In the genomic region with DNA sequence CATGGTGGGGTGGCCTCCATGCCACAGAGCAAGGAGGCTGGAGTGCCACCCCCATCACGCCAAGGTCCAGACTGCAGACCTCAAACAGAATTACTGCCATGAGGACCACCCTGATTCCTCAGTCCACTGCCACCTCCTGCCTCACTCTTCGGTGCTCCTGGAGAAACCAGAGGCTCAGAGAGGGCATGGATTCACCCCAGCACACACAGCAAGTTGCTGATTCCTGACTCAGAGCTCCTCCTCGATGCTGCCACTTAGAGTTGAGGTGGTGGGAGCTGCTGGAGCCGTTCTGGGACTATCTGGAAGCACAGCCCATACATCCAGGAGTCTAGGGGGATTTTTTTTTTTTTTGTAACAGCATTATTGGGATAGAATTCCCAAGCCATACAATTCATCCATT, we compare ENCODE assay signal across 16 cellular contexts. TPM values are rescaled to one million over a fixed set of nuclear protein-coding genes. Genes with fewer than 3 reads are reported as not detected.
DNase-seq lines count a peak whose midpoint lies in the region; ATAC-seq and TF ChIP-seq lines count a peak whose summit lies in the region.
"Had no signal": no experiment of that assay in that cellular context is flagged by ENCODE, and none has a peak within 500 bp of the region (broad histone marks: within the 10 kb centered on the region; RNA-seq: fewer than 3 reads in every experiment).

No MANE protein-coding gene starts in this region.

- no peaks in the 10 kb centered on the region for H3K9me3 ChIP-seq in BLaER1 treated with 17β-estradiol and CSF1 and Interleukin-3, amounts not matched to agents 10 nM and 100 nM (replicated peaks in 1 of 11)
- no peaks in the 10 kb centered on the region for H3K9me3 ChIP-seq in Panc1 (ENCODE audit: control insufficient read depth, insufficient read depth, low read depth, low read length)
- H3K9me3 ChIP-seq in psoas muscle: no peaks in the 10 kb centered on the region
- no peaks in the 10 kb centered on the region for H3K9me3 ChIP-seq in body of pancreas
- no peaks in the 10 kb centered on the region for H3K9me3 ChIP-seq in ovary
- H3K9me3 ChIP-seq: BE2C had no signal

- no peak overlapping the region for H3K4me3 ChIP-seq in BLaER1 treated with 17β-estradiol and CSF1 and Interleukin-3, amounts not matched to agents 10 nM and 100 nM
- H3K4me3 ChIP-seq in KMS-11 (IDR thresholded peaks at IDR 0.05; ENCODE audit: insufficient read depth, low read depth, low read length): no peak overlapping the region
- H3K4me3 ChIP-seq in Panc1 (ENCODE audit: low read depth in 2 of 2, low read length in 2 of 2): peak overlapping the region in 1 of 2 experiments; percentile 19; a peak in 2 of 4 replicates
- H3K4me3 ChIP-seq in psoas muscle: peak overlapping the region; percentile 46
- H3K4me3 ChIP-seq in body of pancreas: no peak overlapping the region
- no peak overlapping the region for H3K4me3 ChIP-seq in ovary

- POLR2A ChIA-PET in Panc1 (lab: Charles Lee): no interaction called here

- no TSS peak for BruUV-seq in Panc1 (replicated peaks; lab: Mats Ljungman, UMichigan)

- intact Hi-C loops in Panc1 (cut with micrococcal nuclease; ENCODE audit: unreplicated experiment) (no loop called here), psoas muscle (cut with DNase I) (no loop called here), body of pancreas (cut with DNase I) (no loop called here), ovary (cut with DNase I) (loop anchor here in 1 of 4 donors (10.0 kb wide), 1 partner anchor 86 kb away; no protein-coding TSS in a partner anchor)

- H3K27me3 ChIP-seq in BLaER1 treated with 17β-estradiol and CSF1 and Interleukin-3, amounts not matched to agents 10 nM and 100 nM: no peaks in the 10 kb centered on the region
- H3K27me3 ChIP-seq in KMS-11 (ENCODE audit: insufficient read depth, low read depth) (no peaks in the 10 kb centered on the region; the same call in 1 of the 2 replicates), Panc1 (ENCODE audit: control insufficient read depth, insufficient read depth, low read length) (no peaks in the 10 kb centered on the region), psoas muscle (ENCODE audit: insufficient read depth in 3 of 3, low read length in 2 of 3) (no peaks in the 10 kb centered on the region), body of pancreas (no peaks in the 10 kb centered on the region), ovary (no peaks in the 10 kb centered on the region)
- H3K27me3 ChIP-seq: BE2C had no signal

- H3K36me3 ChIP-seq in BLaER1 treated with 17β-estradiol and CSF1 and Interleukin-3, amounts not matched to agents 10 nM and 100 nM: no peaks in the 10 kb centered on the region
- H3K36me3 ChIP-seq in KMS-11 (ENCODE audit: insufficient read depth) (no peaks in the 10 kb centered on the region), Panc1 (ENCODE audit: control insufficient read depth, insufficient read depth, low read length) (no peaks in the 10 kb centered on the region), psoas muscle (ENCODE audit: insufficient read depth in 1 of 2, low read depth in 1 of 2) (no peaks in the 10 kb centered on the region), body of pancreas (replicated peaks in 1 of 2; ENCODE audit: insufficient read depth in 1 of 2, low read depth in 2 of 2) (no peaks in the 10 kb centered on the region), ovary (no peaks in the 10 kb centered on the region)
- H3K36me3 ChIP-seq: BE2C had no signal

- 57 to 70% (median 58%) methylated on average over 4 of the region's 4 CpGs for WGBS in psoas muscle, 3 donors
- 49 to 56% methylated on average over 3 to 4 of the region's 4 CpGs for WGBS in body of pancreas, 2 donors
- WGBS in ovary, 3 donors: 52 to 64% (median 56%) methylated on average over 4 of the region's 4 CpGs

- peak overlapping the region in 7 of 11 experiments; percentile 1 to 53 (median 29); a peak in 9 of 22 replicates for H3K4me2 ChIP-seq in BLaER1 treated with 17β-estradiol and CSF1 and Interleukin-3, amounts not matched to agents 10 nM and 100 nM
- peak overlapping the region; percentile 28; the same call in 1 of the 2 replicates for H3K4me2 ChIP-seq in KMS-11

- ATAC-seq in Panc1 (0 out of 2 replicates have a peak, but pooled peaks have one; percentile 14), psoas muscle (peak in 2 of 4 donors; percentile 19 to 24), body of pancreas (no peak), esophagus mucosa (no peak)
- ATAC-seq: T-cell had no signal

- H3K9ac ChIP-seq in BLaER1 treated with 17β-estradiol and CSF1 and Interleukin-3, amounts not matched to agents 10 nM and 100 nM: peak overlapping the region in 2 of 11 experiments; percentile 22 to 24; a peak in 1 of 22 replicates
- no peak overlapping the region; the same call in 1 of the 2 replicates for H3K9ac ChIP-seq in KMS-11

- no peak for TF ChIP-seq EP300 in ovary (IDR thresholded peaks at IDR 0.05)

- in situ Hi-C loops in Panc1 (cut with HindIII; ENCODE audit: low pct_unique_long_range_greater_than_20kb, low sequenced_read_pairs): no loop called here

- H3K79me2 ChIP-seq in KMS-11 (ENCODE audit: insufficient read depth, low read depth): no peaks in the 10 kb centered on the region

- no peak for TF ChIP-seq CTCF in KMS-11 (conservative IDR thresholded peaks at IDR 0.05; ENCODE audit: low read depth, low read length)
- TF ChIP-seq CTCF in Panc1 (IDR thresholded peaks at IDR 0.05): no peak
- TF ChIP-seq CTCF in psoas muscle (IDR thresholded peaks at IDR 0.05): no peak
- TF ChIP-seq CTCF in body of pancreas (IDR thresholded peaks at IDR 0.05): no peak
- TF ChIP-seq CTCF in ovary (IDR thresholded peaks at IDR 0.05): no peak

- H3K4me1 ChIP-seq in BLaER1 treated with 17β-estradiol and CSF1 and Interleukin-3, amounts not matched to agents 10 nM and 100 nM: peaks cover 0 to 16% (median 4%) of the 10 kb centered on the region in 10 experiments; a peak in 8 of 20 replicates
- H3K4me1 ChIP-seq in KMS-11 (ENCODE audit: low read depth, poor library complexity, severe bottlenecking) (peaks cover 10% of the 10 kb centered on the region), Panc1 (ENCODE audit: control insufficient read depth, insufficient read depth, low read length) (peaks cover 7% of the 10 kb centered on the region; the same call in 1 of the 2 replicates), psoas muscle (peaks cover 14% of the 10 kb centered on the region), body of pancreas (no peaks in the 10 kb centered on the region), ovary (ENCODE audit: insufficient read depth) (no peaks in the 10 kb centered on the region)
- H3K4me1 ChIP-seq: BE2C had no signal

- peak overlapping the region; percentile 56; the same call in 1 of the 2 replicates for H2AFZ ChIP-seq in KMS-11 (ENCODE audit: low read depth)

- DNase-seq in Panc1 (ENCODE audit: low read depth, low spot score) (no peak), psoas muscle (no peak), body of pancreas (no peak), ovary (no peak), HUDEP-2 (lab: John Stamatoyannopoulos, UW; ENCODE audit: unreplicated experiment in 76 of 76) (no peak)
- DNase-seq: BE2C, KBM-7, NCI-H1930, NCI-H2171 treated with DMSO at 0.1 percent for 48 hours, NCI-H510A, T-cell had no signal

- no peaks in the 10 kb centered on the region for H4K20me1 ChIP-seq in BLaER1 treated with 17β-estradiol and CSF1 and Interleukin-3, amounts not matched to agents 10 nM and 100 nM
- H4K20me1 ChIP-seq in KMS-11 (ENCODE audit: insufficient read depth): no peaks in the 10 kb centered on the region

- CTCF ChIA-PET in Panc1 (lab: Charles Lee): no interaction called here

- TF ChIP-seq POLR2A in body of pancreas (IDR thresholded peaks at IDR 0.05): no peak
- no peak for TF ChIP-seq POLR2A in ovary (IDR thresholded peaks at IDR 0.05)

- no peak overlapping the region for H3K27ac ChIP-seq in BLaER1 treated with 17β-estradiol and CSF1 and Interleukin-3, amounts not matched to agents 10 nM and 100 nM
- no peak overlapping the region for H3K27ac ChIP-seq in KMS-11
- H3K27ac ChIP-seq in Panc1 (ENCODE audit: low read length): no peak overlapping the region
- peak overlapping the region; percentile 0 for H3K27ac ChIP-seq in psoas muscle
- H3K27ac ChIP-seq in body of pancreas: no peak overlapping the region
- no peak overlapping the region for H3K27ac ChIP-seq in ovary

RNA-seq across cellular contexts. Expression of a gene that starts 22.0 kb away (rescaled TPM):
- not detected for total RNA-seq in Panc1 (2021; ENCODE audit: unreplicated experiment)
- not detected for polyA plus RNA-seq in Panc1 (2012; ENCODE audit: insufficient read length)
- not detected for total RNA-seq in psoas muscle
- polyA plus RNA-seq in psoas muscle: 1 to 10 TPM in 1 of 3 donors, under 1 TPM in 1, not detected in 1; 0.23 to 4.4 TPM
- not detected for total RNA-seq in body of pancreas
- total RNA-seq in ovary: not detected
- not detected for polyA plus RNA-seq in ovary
- total RNA-seq in esophagus mucosa: not detected
- total RNA-seq: HT1080, SK-MEL-5, T-cell had no signal
